In genomic region chr6:75632247-75632646, GRCh38 we compare ENCODE assay signal across 17 cellular contexts.
"Had no signal": no experiment of that assay in that cellular context is flagged by ENCODE, and none has a peak within 500 bp of the region (broad histone marks: within the 10 kb centered on the region; RNA-seq: fewer than 3 reads in every experiment).

No MANE protein-coding gene starts in this region.

- H3K36me3 ChIP-seq: prostate gland had no signal

- H3K4me3 Mint-ChIP-seq: activated B cell treated with CpG ODN at 0.5 μM for 24 hours; activated CD4-positive, alpha-beta T cell treated with anti-CD3 and anti-CD28 coated beads, Interleukin-2, amount 10 ng/mL, durations not matched to agents 7 days and 5 days; activated naive CD8-positive, alpha-beta T cell treated with anti-CD3 and anti-CD28 coated beads for 36 hours; effector memory CD8-positive, alpha-beta T cell had no signal

- H3K27me3 Mint-ChIP-seq: activated B cell treated with CpG ODN at 0.5 μM for 24 hours; activated CD4-positive, alpha-beta T cell treated with anti-CD3 and anti-CD28 coated beads, Interleukin-2, amount 10 ng/mL, durations not matched to agents 7 days and 5 days; activated naive CD8-positive, alpha-beta T cell treated with anti-CD3 and anti-CD28 coated beads for 36 hours; effector memory CD8-positive, alpha-beta T cell had no signal

- H3K4me3 ChIP-seq: gastrocnemius medialis, heart left ventricle, lung, prostate gland, right lobe of liver, stomach, testis, upper lobe of right lung had no signal

- H3K27me3 ChIP-seq: gastrocnemius medialis, heart left ventricle, right lobe of liver, stomach, testis, upper lobe of right lung had no signal

- H3K27ac ChIP-seq: gastrocnemius medialis, prostate gland, right lobe of liver, stomach, upper lobe of right lung had no signal

- H3K9me3 ChIP-seq: gastrocnemius medialis, heart left ventricle, prostate gland, right lobe of liver, stomach, testis, upper lobe of right lung had no signal

- H3K27ac Mint-ChIP-seq: activated B cell treated with CpG ODN at 0.5 μM for 24 hours; activated CD4-positive, alpha-beta T cell treated with anti-CD3 and anti-CD28 coated beads, Interleukin-2, amount 10 ng/mL, durations not matched to agents 7 days and 5 days; activated naive CD8-positive, alpha-beta T cell treated with anti-CD3 and anti-CD28 coated beads for 36 hours; effector memory CD8-positive, alpha-beta T cell had no signal

- H3K9me3 Mint-ChIP-seq: activated B cell treated with CpG ODN at 0.5 μM for 24 hours; activated CD4-positive, alpha-beta T cell treated with anti-CD3 and anti-CD28 coated beads, Interleukin-2, amount 10 ng/mL, durations not matched to agents 7 days and 5 days; activated naive CD8-positive, alpha-beta T cell treated with anti-CD3 and anti-CD28 coated beads for 36 hours; effector memory CD8-positive, alpha-beta T cell had no signal

- ATAC-seq: effector memory CD8-positive, alpha-beta T cell; gastrocnemius medialis; right lobe of liver; upper lobe of right lung had no signal

- H3K4me1 ChIP-seq: prostate gland, right lobe of liver, testis, upper lobe of right lung had no signal

- DNase-seq: activated B cell treated with CpG ODN at 0.5 μM for 24 hours; activated CD4-positive, alpha-beta T cell treated with anti-CD3 and anti-CD28 coated beads, Interleukin-2, amount 10 ng/mL, durations not matched to agents 7 days and 5 days; activated effector memory CD4-positive, alpha-beta T cell treated with Interleukin-2 at 50 U/mL for 16 hours; activated naive CD8-positive, alpha-beta T cell treated with anti-CD3 and anti-CD28 coated beads for 36 hours; amygdala; dermis blood vessel endothelial cell; effector memory CD8-positive, alpha-beta T cell; gastrocnemius medialis; heart left ventricle; left cardiac atrium; midbrain; right lobe of liver; stomach; testis; upper lobe of right lung had no signal
